Comparison of ENCODE assay signal across 1 cellular context in the genomic region with DNA sequence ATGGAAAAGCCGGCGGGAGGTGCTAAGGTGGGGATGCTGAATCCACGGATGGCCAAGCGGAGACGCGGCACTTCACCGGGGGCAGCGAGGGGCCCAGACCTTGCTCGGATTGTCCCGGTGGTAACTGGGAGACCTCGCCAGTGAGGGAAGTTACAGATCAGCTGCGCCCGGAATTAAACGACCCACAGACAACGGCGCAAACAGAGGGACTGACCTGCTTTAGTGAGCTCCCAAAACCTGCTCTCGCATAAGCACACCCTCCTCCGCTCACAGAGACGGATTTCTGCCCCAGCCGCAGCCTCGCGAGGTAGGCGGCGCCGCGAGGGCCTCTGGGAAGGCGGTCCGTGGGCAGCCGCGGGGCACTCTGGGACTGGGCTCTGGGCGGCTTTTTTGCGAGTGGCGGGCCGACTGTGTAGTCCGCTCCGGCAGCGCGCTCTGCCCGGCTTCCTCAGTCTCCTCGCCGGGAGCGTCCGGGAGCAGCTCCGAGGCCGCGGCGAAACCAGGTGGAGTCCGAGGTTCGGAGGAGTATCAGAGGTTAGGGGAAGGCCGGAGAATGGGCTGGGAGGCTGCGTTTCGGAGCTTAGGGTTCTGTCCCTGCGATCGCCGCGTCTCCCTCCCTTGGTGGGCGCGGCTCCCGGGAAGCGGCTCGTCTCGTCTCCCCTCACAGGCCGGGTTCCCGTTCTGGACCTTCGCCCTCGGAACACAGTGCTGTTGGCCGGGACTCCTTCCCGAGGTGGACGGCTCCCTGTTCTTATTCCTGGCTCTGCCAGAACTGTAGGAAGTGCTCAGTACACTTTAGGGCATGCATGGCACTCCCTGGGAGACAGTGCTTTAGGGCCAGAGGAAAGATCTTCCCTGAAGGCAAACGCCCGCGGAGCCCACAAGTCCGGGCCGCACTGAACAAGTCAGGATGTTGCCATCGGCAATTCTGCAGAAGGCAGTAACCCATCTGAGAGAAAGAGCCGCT.
TF ChIP-seq lines count a peak whose summit lies in the region.

A gene with protein sequence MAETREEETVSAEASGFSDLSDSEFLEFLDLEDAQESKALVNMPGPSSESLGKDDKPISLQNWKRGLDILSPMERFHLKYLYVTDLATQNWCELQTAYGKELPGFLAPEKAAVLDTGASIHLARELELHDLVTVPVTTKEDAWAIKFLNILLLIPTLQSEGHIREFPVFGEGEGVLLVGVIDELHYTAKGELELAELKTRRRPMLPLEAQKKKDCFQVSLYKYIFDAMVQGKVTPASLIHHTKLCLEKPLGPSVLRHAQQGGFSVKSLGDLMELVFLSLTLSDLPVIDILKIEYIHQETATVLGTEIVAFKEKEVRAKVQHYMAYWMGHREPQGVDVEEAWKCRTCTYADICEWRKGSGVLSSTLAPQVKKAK (plus strand): TSS at position 393 of the 967 bp plus-strand sequence. CDS start 5,778 bp downstream, outside the sequence.

TF ChIP-seq in GM12878, 131 proteins besides CTCF, POLR2A, EP300 and RAD21 (continued from another document):
- TF ChIP-seq, protein P1, sequence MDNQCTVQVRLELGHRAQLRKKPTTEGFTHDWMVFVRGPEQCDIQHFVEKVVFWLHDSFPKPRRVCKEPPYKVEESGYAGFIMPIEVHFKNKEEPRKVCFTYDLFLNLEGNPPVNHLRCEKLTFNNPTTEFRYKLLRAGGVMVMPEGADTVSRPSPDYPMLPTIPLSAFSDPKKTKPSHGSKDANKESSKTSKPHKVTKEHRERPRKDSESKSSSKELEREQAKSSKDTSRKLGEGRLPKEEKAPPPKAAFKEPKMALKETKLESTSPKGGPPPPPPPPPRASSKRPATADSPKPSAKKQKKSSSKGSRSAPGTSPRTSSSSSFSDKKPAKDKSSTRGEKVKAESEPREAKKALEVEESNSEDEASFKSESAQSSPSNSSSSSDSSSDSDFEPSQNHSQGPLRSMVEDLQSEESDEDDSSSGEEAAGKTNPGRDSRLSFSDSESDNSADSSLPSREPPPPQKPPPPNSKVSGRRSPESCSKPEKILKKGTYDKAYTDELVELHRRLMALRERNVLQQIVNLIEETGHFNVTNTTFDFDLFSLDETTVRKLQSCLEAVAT (IDR thresholded peaks at IDR 0.05) = peak; percentile 74
- TF ChIP-seq SRF (IDR thresholded peaks at IDR 0.05; ENCODE audit: low read depth in 2 of 2, low read length in 2 of 2) = no peak
- TF ChIP-seq, protein P2, sequence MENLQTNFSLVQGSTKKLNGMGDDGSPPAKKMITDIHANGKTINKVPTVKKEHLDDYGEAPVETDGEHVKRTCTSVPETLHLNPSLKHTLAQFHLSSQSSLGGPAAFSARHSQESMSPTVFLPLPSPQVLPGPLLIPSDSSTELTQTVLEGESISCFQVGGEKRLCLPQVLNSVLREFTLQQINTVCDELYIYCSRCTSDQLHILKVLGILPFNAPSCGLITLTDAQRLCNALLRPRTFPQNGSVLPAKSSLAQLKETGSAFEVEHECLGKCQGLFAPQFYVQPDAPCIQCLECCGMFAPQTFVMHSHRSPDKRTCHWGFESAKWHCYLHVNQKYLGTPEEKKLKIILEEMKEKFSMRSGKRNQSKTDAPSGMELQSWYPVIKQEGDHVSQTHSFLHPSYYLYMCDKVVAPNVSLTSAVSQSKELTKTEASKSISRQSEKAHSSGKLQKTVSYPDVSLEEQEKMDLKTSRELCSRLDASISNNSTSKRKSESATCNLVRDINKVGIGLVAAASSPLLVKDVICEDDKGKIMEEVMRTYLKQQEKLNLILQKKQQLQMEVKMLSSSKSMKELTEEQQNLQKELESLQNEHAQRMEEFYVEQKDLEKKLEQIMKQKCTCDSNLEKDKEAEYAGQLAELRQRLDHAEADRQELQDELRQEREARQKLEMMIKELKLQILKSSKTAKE (IDR thresholded peaks at IDR 0.05; ENCODE audit: low read depth, poor library complexity, severe bottlenecking) = no peak
- no peak for TF ChIP-seq CHD1 (IDR thresholded peaks at IDR 0.05; ENCODE audit: low read depth, low read length)
- 0 out of 2 replicates have a peak, but pooled peaks have one; percentile 56 for TF ChIP-seq RB1 (IDR thresholded peaks at IDR 0.05; ENCODE audit: borderline replicate concordance)
- no peak for TF ChIP-seq SMC3 (IDR thresholded peaks at IDR 0.05; ENCODE audit: borderline replicate concordance, low read length)
- TF ChIP-seq SREBF1 (IDR thresholded peaks at IDR 0.05; ENCODE audit: low read length) = no peak
- TF ChIP-seq, protein P3, sequence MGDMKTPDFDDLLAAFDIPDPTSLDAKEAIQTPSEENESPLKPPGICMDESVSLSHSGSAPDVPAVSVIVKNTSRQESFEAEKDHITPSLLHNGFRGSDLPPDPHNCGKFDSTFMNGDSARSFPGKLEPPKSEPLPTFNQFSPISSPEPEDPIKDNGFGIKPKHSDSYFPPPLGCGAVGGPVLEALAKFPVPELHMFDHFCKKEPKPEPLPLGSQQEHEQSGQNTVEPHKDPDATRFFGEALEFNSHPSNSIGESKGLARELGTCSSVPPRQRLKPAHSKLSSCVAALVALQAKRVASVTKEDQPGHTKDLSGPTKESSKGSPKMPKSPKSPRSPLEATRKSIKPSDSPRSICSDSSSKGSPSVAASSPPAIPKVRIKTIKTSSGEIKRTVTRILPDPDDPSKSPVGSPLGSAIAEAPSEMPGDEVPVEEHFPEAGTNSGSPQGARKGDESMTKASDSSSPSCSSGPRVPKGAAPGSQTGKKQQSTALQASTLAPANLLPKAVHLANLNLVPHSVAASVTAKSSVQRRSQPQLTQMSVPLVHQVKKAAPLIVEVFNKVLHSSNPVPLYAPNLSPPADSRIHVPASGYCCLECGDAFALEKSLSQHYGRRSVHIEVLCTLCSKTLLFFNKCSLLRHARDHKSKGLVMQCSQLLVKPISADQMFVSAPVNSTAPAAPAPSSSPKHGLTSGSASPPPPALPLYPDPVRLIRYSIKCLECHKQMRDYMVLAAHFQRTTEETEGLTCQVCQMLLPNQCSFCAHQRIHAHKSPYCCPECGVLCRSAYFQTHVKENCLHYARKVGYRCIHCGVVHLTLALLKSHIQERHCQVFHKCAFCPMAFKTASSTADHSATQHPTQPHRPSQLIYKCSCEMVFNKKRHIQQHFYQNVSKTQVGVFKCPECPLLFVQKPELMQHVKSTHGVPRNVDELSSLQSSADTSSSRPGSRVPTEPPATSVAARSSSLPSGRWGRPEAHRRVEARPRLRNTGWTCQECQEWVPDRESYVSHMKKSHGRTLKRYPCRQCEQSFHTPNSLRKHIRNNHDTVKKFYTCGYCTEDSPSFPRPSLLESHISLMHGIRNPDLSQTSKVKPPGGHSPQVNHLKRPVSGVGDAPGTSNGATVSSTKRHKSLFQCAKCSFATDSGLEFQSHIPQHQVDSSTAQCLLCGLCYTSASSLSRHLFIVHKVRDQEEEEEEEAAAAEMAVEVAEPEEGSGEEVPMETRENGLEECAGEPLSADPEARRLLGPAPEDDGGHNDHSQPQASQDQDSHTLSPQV (IDR thresholded peaks at IDR 0.05) = no peak; the same call in 1 of the 2 replicates
- TF ChIP-seq, protein P4, sequence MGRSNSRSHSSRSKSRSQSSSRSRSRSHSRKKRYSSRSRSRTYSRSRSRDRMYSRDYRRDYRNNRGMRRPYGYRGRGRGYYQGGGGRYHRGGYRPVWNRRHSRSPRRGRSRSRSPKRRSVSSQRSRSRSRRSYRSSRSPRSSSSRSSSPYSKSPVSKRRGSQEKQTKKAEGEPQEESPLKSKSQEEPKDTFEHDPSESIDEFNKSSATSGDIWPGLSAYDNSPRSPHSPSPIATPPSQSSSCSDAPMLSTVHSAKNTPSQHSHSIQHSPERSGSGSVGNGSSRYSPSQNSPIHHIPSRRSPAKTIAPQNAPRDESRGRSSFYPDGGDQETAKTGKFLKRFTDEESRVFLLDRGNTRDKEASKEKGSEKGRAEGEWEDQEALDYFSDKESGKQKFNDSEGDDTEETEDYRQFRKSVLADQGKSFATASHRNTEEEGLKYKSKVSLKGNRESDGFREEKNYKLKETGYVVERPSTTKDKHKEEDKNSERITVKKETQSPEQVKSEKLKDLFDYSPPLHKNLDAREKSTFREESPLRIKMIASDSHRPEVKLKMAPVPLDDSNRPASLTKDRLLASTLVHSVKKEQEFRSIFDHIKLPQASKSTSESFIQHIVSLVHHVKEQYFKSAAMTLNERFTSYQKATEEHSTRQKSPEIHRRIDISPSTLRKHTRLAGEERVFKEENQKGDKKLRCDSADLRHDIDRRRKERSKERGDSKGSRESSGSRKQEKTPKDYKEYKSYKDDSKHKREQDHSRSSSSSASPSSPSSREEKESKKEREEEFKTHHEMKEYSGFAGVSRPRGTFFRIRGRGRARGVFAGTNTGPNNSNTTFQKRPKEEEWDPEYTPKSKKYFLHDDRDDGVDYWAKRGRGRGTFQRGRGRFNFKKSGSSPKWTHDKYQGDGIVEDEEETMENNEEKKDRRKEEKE (IDR thresholded peaks at IDR 0.05) = no peak
- TF ChIP-seq, protein P5, sequence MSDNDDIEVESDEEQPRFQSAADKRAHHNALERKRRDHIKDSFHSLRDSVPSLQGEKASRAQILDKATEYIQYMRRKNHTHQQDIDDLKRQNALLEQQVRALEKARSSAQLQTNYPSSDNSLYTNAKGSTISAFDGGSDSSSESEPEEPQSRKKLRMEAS (IDR thresholded peaks at IDR 0.05; ENCODE audit: low read depth, low read length) = peak; percentile 16; the same call in 1 of the 2 replicates
- TF ChIP-seq SMAD1 (IDR thresholded peaks at IDR 0.05; ENCODE audit: low read depth, partially characterized antibody) = no peak
- peak; percentile 85; the same call in 1 of the 2 replicates for TF ChIP-seq TAF1 (IDR thresholded peaks at IDR 0.05; ENCODE audit: borderline replicate concordance, low read depth, low read length)
- no peak for TF ChIP-seq SP1 (IDR thresholded peaks at IDR 0.05; ENCODE audit: low read depth, low read length)
- TF ChIP-seq, protein P6, sequence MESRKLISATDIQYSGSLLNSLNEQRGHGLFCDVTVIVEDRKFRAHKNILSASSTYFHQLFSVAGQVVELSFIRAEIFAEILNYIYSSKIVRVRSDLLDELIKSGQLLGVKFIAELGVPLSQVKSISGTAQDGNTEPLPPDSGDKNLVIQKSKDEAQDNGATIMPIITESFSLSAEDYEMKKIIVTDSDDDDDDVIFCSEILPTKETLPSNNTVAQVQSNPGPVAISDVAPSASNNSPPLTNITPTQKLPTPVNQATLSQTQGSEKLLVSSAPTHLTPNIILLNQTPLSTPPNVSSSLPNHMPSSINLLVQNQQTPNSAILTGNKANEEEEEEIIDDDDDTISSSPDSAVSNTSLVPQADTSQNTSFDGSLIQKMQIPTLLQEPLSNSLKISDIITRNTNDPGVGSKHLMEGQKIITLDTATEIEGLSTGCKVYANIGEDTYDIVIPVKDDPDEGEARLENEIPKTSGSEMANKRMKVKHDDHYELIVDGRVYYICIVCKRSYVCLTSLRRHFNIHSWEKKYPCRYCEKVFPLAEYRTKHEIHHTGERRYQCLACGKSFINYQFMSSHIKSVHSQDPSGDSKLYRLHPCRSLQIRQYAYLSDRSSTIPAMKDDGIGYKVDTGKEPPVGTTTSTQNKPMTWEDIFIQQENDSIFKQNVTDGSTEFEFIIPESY (IDR thresholded peaks at IDR 0.05) = no peak
- TF ChIP-seq ZNF24 (IDR thresholded peaks at IDR 0.05) = peak; percentile 23; the same call in 1 of the 2 replicates
- TF ChIP-seq ETV6 (conservative IDR thresholded peaks at IDR 0.05 in 1 of 2, IDR thresholded peaks at IDR 0.05 in 1 of 2; ENCODE audit: borderline replicate concordance in 1 of 2, low read depth in 1 of 2) = no peak
- TF ChIP-seq CBFB (IDR thresholded peaks at IDR 0.05; ENCODE audit: low read depth) = no peak; the same call in none of the 2 replicates
- no peak for TF ChIP-seq CHD4 (IDR thresholded peaks at IDR 0.05)
- no peak for TF ChIP-seq FOS (IDR thresholded peaks at IDR 0.05; ENCODE audit: borderline replicate concordance, extremely low read depth, insufficient read length)
- peak; percentile 74 for TF ChIP-seq KLF5 (IDR thresholded peaks at IDR 0.05; ENCODE audit: partially characterized antibody)
